In the genomic region with DNA sequence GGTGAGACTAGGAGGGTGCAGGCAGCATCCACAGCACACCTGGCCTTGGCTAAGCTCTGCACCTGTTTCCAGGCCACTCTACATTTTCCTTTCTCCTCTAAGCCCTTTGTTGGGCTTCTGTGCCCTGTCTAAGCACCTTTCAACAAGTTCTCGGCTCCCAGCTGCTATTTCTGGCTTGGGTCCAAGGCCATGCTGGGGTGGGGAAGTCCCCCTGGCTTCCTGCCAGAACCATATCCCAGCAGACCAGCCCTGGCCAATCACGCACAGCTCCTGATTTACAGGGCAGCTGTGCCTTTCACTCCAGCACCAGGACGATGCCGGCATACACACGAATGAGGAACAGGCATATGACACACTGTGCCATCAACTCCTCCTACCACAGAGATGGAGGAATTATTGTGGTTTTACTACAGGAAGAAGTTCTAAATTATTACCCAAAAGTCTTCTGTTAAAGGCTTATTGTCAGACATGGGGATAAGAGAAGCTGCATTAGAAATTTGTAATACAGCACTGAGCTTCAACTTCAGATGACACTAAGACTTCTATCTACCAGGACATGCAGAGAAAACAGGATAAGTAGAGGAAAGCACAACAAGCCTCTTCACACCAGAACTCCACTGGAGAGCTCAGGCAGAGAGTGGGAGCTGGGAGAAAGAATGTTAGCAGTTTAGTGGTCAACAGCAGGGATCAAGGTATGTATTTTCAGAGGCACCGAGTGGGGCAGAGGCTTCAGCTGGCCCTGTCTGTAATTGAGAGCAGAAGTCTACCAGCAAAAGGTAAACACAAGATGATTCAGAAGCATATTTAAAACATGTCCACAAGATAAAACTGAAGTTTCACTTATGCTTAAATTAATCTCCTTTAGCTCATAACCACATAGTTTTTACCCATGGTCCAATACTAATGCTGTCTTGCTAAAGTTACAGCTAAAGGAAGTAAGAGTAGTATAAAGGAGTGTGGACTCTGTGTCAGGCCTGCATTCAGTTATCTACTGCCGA, we compare ENCODE assay signal across 8 cellular contexts. TPM values are rescaled to one million over a fixed set of nuclear protein-coding genes. Genes with fewer than 3 reads are reported as not detected.
DNase-seq lines count a peak whose midpoint lies in the region; ATAC-seq, FAIRE-seq and TF ChIP-seq lines count a peak whose summit lies in the region.

No MANE protein-coding gene starts in this region.

- H3K27ac ChIP-seq in left lung, result peak overlapping the region in 1 of 2 donors; percentile 46

- DNase-seq in DMS79 treated with DMSO at 0.1 percent for 48 hours (lab: John Stamatoyannopoulos, UW) (peak; percentile 100), NCI-H2107 (lab: John Stamatoyannopoulos, UW) (peak; percentile 100), bronchial epithelial cell (ENCODE audit: low read depth) (peak; percentile 81), left lung (peak; percentile 84 to 86), germinal center (ENCODE audit: low spot score) (no peak)
- DNase-seq in stimulated activated CD4-positive, alpha-beta T cell treated with anti-CD3 and anti-CD28 coated beads, Interleukin-4, amount 100 ng/mL, for 4 hours, result peak; percentile 48 to 72

- H3K36me3 ChIP-seq in bronchial epithelial cell (ENCODE audit: control insufficient read depth, insufficient read depth, low read length) (peaks cover 14% of the 10 kb centered on the region), left lung (peaks cover 0 to 53% of the 10 kb centered on the region in 2 donors)

- FAIRE-seq in bronchial epithelial cell (lab: Jason Lieb, UNC), result no peak

- peaks cover 7 to 38% of the 10 kb centered on the region in 2 donors for H3K4me1 ChIP-seq in left lung

- H3K4me3 ChIP-seq in WI38 (ENCODE audit: low read depth, low read length) (0 out of 2 replicates have a peak overlapping the region, but pooled peaks have one; percentile 5), bronchial epithelial cell (ENCODE audit: low read depth, low read length) (no peak overlapping the region), left lung (no peak overlapping the region)

- H3K27me3 ChIP-seq in bronchial epithelial cell (ENCODE audit: control insufficient read depth, insufficient read depth, low read length) (no peaks in the 10 kb centered on the region), left lung (no peaks in the 10 kb centered on the region)

- ATAC-seq in HG02763 (IDR thresholded peaks at IDR 0.05; ENCODE audit: unreplicated experiment), result peak; percentile 43
- peak; percentile 93 for ATAC-seq in left lung

- H3K9me3 ChIP-seq in left lung, result no peaks in the 10 kb centered on the region

- TF ChIP-seq CTCF in WI38 (IDR thresholded peaks at IDR 0.05; ENCODE audit: low read depth, low read length), result no peak
- TF ChIP-seq CTCF in bronchial epithelial cell (IDR thresholded peaks at IDR 0.05; ENCODE audit: insufficient read depth, low read length, severe bottlenecking), result no peak
- no peak for TF ChIP-seq CTCF in left lung (IDR thresholded peaks at IDR 0.05)

- intact Hi-C loops in left lung (cut with DNase I), result no loop called here

RNA-seq across cellular contexts. Expression of a gene that starts 37.4 kb away (rescaled TPM):
- total RNA-seq in bronchial epithelial cell, result 33.9 and 41.1 TPM in 2 replicates
- total RNA-seq in left lung, result 10 to 100 TPM; 10.5 to 13.1 TPM

RNA-seq across cellular contexts. Expression of a gene that starts 55.8 kb away (rescaled TPM):
- total RNA-seq in bronchial epithelial cell, result 5.5 and 7.9 TPM in 2 replicates
- total RNA-seq in left lung, result 1 to 10 TPM; 2.7 to 4.3 TPM

RNA-seq across cellular contexts. Expression of a gene that starts 57.2 kb away (rescaled TPM):
- total RNA-seq in bronchial epithelial cell, result 0.90 and 1.3 TPM in 2 replicates
- total RNA-seq in left lung, result 1 to 10 TPM; 2.1 to 2.8 TPM
